In genomic region chr2:70985956-70986355, GRCh38 we compare ENCODE assay signal across 1 cellular context.
A peak's percentile ranks its signal among the peaks of the same experiment; 100 is the strongest.
TF ChIP-seq lines count a peak whose summit lies in the region.

No MANE protein-coding gene starts in this region.

TF ChIP-seq in K562, 482 proteins besides CTCF, POLR2A, EP300 and RAD21:
- TF ChIP-seq ZNF316 (IDR thresholded peaks at IDR 0.05) (peak; percentile 59), KAT8 (IDR thresholded peaks at IDR 0.05; ENCODE audit: low read depth) (no peak)
